9 cellular contexts compared by ENCODE assay signal in genomic region chr20:11274137-11274536, GRCh38.
A peak's percentile ranks its signal among the peaks of the same experiment; 100 is the strongest.
DNase-seq lines count a peak whose midpoint lies in the region; ATAC-seq and TF ChIP-seq lines count a peak whose summit lies in the region.
"Had no signal": no experiment of that assay in that cellular context is flagged by ENCODE, and none has a peak within 500 bp of the region (broad histone marks: within the 10 kb centered on the region; RNA-seq: fewer than 3 reads in every experiment).

No MANE protein-coding gene starts in this region.

- ATAC-seq in HG03354 (IDR thresholded peaks at IDR 0.05; ENCODE audit: poor library complexity, severe bottlenecking, unreplicated experiment) = peak; percentile 70

- no peaks in the 10 kb centered on the region for H3K36me3 Mint-ChIP-seq in activated CD4-positive, alpha-beta memory T cell treated with anti-CD3 and anti-CD28 coated beads for 36 hours

- H3K27me3 ChIP-seq in iPS DF 6.9 (ENCODE audit: control insufficient read depth, insufficient read depth, low read length) (no peaks in the 10 kb centered on the region), testis (no peaks in the 10 kb centered on the region)

- no CpG with 5 or more reads among the region's 5 CpGs for WGBS in iPS DF 6.9 (ENCODE audit: insufficient coverage, insufficient read length)
- 23 to 36% methylated on average over 5 of the region's 5 CpGs for WGBS in testis, 2 donors

- peaks cover 5% of the 10 kb centered on the region; the same call in 1 of the 2 replicates for H3K4me1 ChIP-seq in iPS DF 6.9 (ENCODE audit: control insufficient read depth, insufficient read depth, low read length)
- H3K4me1 ChIP-seq in testis = no peaks in the 10 kb centered on the region

- POLR2A ChIA-PET in activated CD4-positive, alpha-beta memory T cell treated with anti-CD3 and anti-CD28 coated beads for 36 hours (lab: Charles Lee) = no interaction called here

- CTCF ChIA-PET in activated CD4-positive, alpha-beta memory T cell treated with anti-CD3 and anti-CD28 coated beads for 36 hours (lab: Charles Lee) = no interaction called here

- H3K4me1 Mint-ChIP-seq in activated CD4-positive, alpha-beta memory T cell treated with anti-CD3 and anti-CD28 coated beads for 36 hours (ENCODE audit: low read depth) = no peaks in the 10 kb centered on the region
- H3K4me1 Mint-ChIP-seq: activated B cell treated with CpG ODN at 0.5 μM for 24 hours had no signal

- H3K9me3 Mint-ChIP-seq in activated CD4-positive, alpha-beta memory T cell treated with anti-CD3 and anti-CD28 coated beads for 36 hours = no peaks in the 10 kb centered on the region
- H3K9me3 Mint-ChIP-seq: activated B cell treated with CpG ODN at 0.5 μM for 24 hours had no signal

- H3K4me3 ChIP-seq in astrocyte of the cerebellum (ENCODE audit: low read depth, low read length) (no peak overlapping the region), iPS DF 6.9 (ENCODE audit: low read length) (no peak overlapping the region), testis (no peak overlapping the region)

- H3K9me3 ChIP-seq in iPS DF 6.9 (ENCODE audit: control insufficient read depth, insufficient read depth, low read length) = no peaks in the 10 kb centered on the region
- H3K9me3 ChIP-seq in testis = no peaks in the 10 kb centered on the region

- intact Hi-C loops in testis (cut with DNase I; ENCODE audit: low total_unique reads) = no loop called here
- intact Hi-C loops in activated CD4-positive, alpha-beta memory T cell treated with anti-CD3 and anti-CD28 coated beads for 36 hours (cut with micrococcal nuclease) = loop anchor here (10.0 kb wide), 1 partner anchor 719 kb away; no protein-coding TSS in a partner anchor

- H3K27ac ChIP-seq in iPS DF 6.9 (ENCODE audit: low read length) (no peak overlapping the region), testis (no peak overlapping the region)

- no peak for TF ChIP-seq POLR2A in testis (IDR thresholded peaks at IDR 0.05)

- no peak overlapping the region for H3K4me3 Mint-ChIP-seq in activated CD4-positive, alpha-beta memory T cell treated with anti-CD3 and anti-CD28 coated beads for 36 hours
- H3K4me3 Mint-ChIP-seq: activated B cell treated with CpG ODN at 0.5 μM for 24 hours had no signal

- DNase-seq in GM04504 (ENCODE audit: low read depth) (peak; percentile 48), NCI-H446 (lab: John Stamatoyannopoulos, UW) (peak; percentile 70 to 79), astrocyte of the cerebellum (ENCODE audit: low read depth) (peak; percentile 45), iPS DF 6.9 (ENCODE audit: low read depth, low spot score) (peak; percentile 33), testis (peak; percentile 60)
- DNase-seq in activated CD4-positive, alpha-beta T cell treated with anti-CD3 and anti-CD28 coated beads for 4 hours = no peak
- DNase-seq in activated CD4-positive, alpha-beta memory T cell treated with anti-CD3 and anti-CD28 coated beads for 36 hours = no peak
- DNase-seq: activated B cell treated with CpG ODN at 0.5 μM for 24 hours had no signal

- TF ChIP-seq CTCF in astrocyte of the cerebellum (IDR thresholded peaks at IDR 0.05; ENCODE audit: low read depth, low read length, missing control alignments) = peak; percentile 45
- peak in 2 of 3 experiments; percentile 39 to 48 for TF ChIP-seq CTCF in testis (IDR thresholded peaks at IDR 0.05)

- in situ Hi-C loops in astrocyte of the cerebellum (cut with HindIII; ENCODE audit: low sequenced_read_pairs) = no loop called here

- H3K27me3 Mint-ChIP-seq in activated CD4-positive, alpha-beta memory T cell treated with anti-CD3 and anti-CD28 coated beads for 36 hours = no peaks in the 10 kb centered on the region
- H3K27me3 Mint-ChIP-seq: activated B cell treated with CpG ODN at 0.5 μM for 24 hours had no signal

- no peak overlapping the region for H3K27ac Mint-ChIP-seq in activated CD4-positive, alpha-beta memory T cell treated with anti-CD3 and anti-CD28 coated beads for 36 hours
- H3K27ac Mint-ChIP-seq: activated B cell treated with CpG ODN at 0.5 μM for 24 hours had no signal

- no peaks in the 10 kb centered on the region for H3K36me3 ChIP-seq in iPS DF 6.9 (ENCODE audit: control insufficient read depth, insufficient read depth, low read length)
- no peaks in the 10 kb centered on the region for H3K36me3 ChIP-seq in testis (ENCODE audit: low read depth, missing control alignments)

Comparison
In these comparisons a context has a peak if more than half of its experiments do, and no peak if none do; other contexts are left out.
1. DNase-seq: peak in GM04504 (single experiment), NCI-H446 (2 of 2), astrocyte of the cerebellum (single experiment), iPS DF 6.9 (single experiment) and testis (single experiment); none in activated CD4-positive, alpha-beta T cell treated with anti-CD3 and anti-CD28 coated beads for 4 hours (0 of 2) and activated CD4-positive, alpha-beta memory T cell treated with anti-CD3 and anti-CD28 coated beads for 36 hours (single experiment).